ENCODE assay signal across 1 cellular context in genomic region chr17:35766903-35767510, GRCh38.
TF ChIP-seq lines count a peak whose summit lies in the region.

No MANE protein-coding gene starts in this region.

TF ChIP-seq in GM12878, 131 proteins besides CTCF, POLR2A, EP300 and RAD21:
- TF ChIP-seq NFIC (IDR thresholded peaks at IDR 0.05; ENCODE audit: low read depth, low read length) (no peak), MLLT1 (IDR thresholded peaks at IDR 0.05) (no peak), SMC3 (IDR thresholded peaks at IDR 0.05; ENCODE audit: borderline replicate concordance, low read length) (peak; percentile 46; the same call in 1 of the 2 replicates)
